In genomic region chr10:43304687-43305333, GRCh38 we compare ENCODE assay signal across 1 cellular context.
TF ChIP-seq lines count a peak whose summit lies in the region.

No MANE protein-coding gene starts in this region.

TF ChIP-seq in SK-N-SH treated with all-trans-retinoic acid at 6 μM for 48 hours, 23 proteins besides CTCF, POLR2A, EP300 and RAD21 (continued from another document):
- TF ChIP-seq TSHZ2 (CRISPR knock-in tag; IDR thresholded peaks at IDR 0.05) (no peak), GLIS3 (CRISPR knock-in tag; IDR thresholded peaks at IDR 0.05) (no peak), ZNF70 (CRISPR knock-in tag; IDR thresholded peaks at IDR 0.05) (no peak), POU6F1 (CRISPR knock-in tag; IDR thresholded peaks at IDR 0.05; ENCODE audit: borderline replicate concordance, low read depth) (no peak), ARNTL (CRISPR knock-in tag; IDR thresholded peaks at IDR 0.05; ENCODE audit: borderline replicate concordance, low read depth) (no peak), CSRNP3 (CRISPR knock-in tag; IDR thresholded peaks at IDR 0.05) (no peak), ZFP30 (CRISPR knock-in tag; IDR thresholded peaks at IDR 0.05) (no peak), ESRRG (CRISPR knock-in tag; IDR thresholded peaks at IDR 0.05) (no peak), ZNF565 (CRISPR knock-in tag; conservative IDR thresholded peaks at IDR 0.05; ENCODE audit: low read depth) (no peak), ISL1 (CRISPR knock-in tag; IDR thresholded peaks at IDR 0.05) (no peak)
